12 cellular contexts compared by ENCODE assay signal in the genomic region with DNA sequence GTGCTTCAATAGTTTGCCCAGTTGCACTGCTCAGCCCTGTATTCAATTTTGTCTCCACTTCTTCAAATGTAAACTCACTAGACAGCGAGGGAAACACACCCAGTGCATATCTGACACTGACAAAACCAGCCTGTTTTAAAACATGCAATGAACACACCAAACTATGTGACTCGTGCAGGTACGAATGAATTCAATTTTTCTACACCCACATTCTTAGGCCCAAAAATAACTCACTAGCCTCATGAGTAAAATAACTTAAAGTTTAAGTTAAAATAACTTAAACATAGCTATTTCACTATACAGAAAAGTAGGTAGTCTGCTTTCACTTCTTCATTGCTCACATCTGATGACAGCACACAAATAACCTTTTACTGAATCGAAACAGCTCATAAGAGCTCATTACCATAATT.
DNase-seq lines count a peak whose midpoint lies in the region; ATAC-seq lines count a peak whose summit lies in the region.
"Had no signal": no experiment of that assay in that cellular context is flagged by ENCODE, and none has a peak within 500 bp of the region (broad histone marks: within the 10 kb centered on the region; RNA-seq: fewer than 3 reads in every experiment).

No MANE protein-coding gene starts in this region.

- H3K4me3 Mint-ChIP-seq in stimulated activated memory B cell treated with anti-CD40 and anti-IgM and Interleukin-4, amounts not matched to agents 10 μg/mL and 1 μg/mL and 100 μg/mL, for 72 hours, result no peak overlapping the region
- H3K4me3 Mint-ChIP-seq: naive thymus-derived CD4-positive, alpha-beta T cell had no signal

- peaks cover 31% of the 10 kb centered on the region for H3K36me3 Mint-ChIP-seq in stimulated activated memory B cell treated with anti-CD40 and anti-IgM and Interleukin-4, amounts not matched to agents 10 μg/mL and 1 μg/mL and 100 μg/mL, for 72 hours

- no peaks in the 10 kb centered on the region for H3K27me3 Mint-ChIP-seq in stimulated activated memory B cell treated with anti-CD40 and anti-IgM and Interleukin-4, amounts not matched to agents 10 μg/mL and 1 μg/mL and 100 μg/mL, for 72 hours
- H3K27me3 Mint-ChIP-seq: naive thymus-derived CD4-positive, alpha-beta T cell had no signal

- ATAC-seq in GM18909 (IDR thresholded peaks at IDR 0.05; ENCODE audit: poor library complexity, unreplicated experiment) (peak; percentile 67), GM21723 (IDR thresholded peaks at IDR 0.05; ENCODE audit: unreplicated experiment) (peak; percentile 90), HG03196 (IDR thresholded peaks at IDR 0.05; ENCODE audit: unreplicated experiment) (peak; percentile 57)
- ATAC-seq in stimulated activated memory B cell treated with anti-CD40 and anti-IgM and Interleukin-4, amounts not matched to agents 10 μg/mL and 1 μg/mL and 100 μg/mL, for 72 hours, result peak; percentile 83
- ATAC-seq: naive thymus-derived CD4-positive, alpha-beta T cell; Right ventricle myocardium inferior had no signal

- DNase-seq in globus pallidus (ENCODE audit: low spot score) (no peak), KG1 (lab: John Stamatoyannopoulos, UW) (no peak)
- DNase-seq in activated naive CD4-positive, alpha-beta T cell treated with anti-CD3 and anti-CD28 coated beads, Interleukin-2, amount 50 U/mL, for 16 hours, result no peak
- DNase-seq: naive thymus-derived CD4-positive, alpha-beta T cell; NCI-H1048; sigmoid colon; WERI-Rb-1 had no signal

- H3K9me3 Mint-ChIP-seq in stimulated activated memory B cell treated with anti-CD40 and anti-IgM and Interleukin-4, amounts not matched to agents 10 μg/mL and 1 μg/mL and 100 μg/mL, for 72 hours, result no peaks in the 10 kb centered on the region
- H3K9me3 Mint-ChIP-seq: naive thymus-derived CD4-positive, alpha-beta T cell had no signal

- H3K4me1 Mint-ChIP-seq in stimulated activated memory B cell treated with anti-CD40 and anti-IgM and Interleukin-4, amounts not matched to agents 10 μg/mL and 1 μg/mL and 100 μg/mL, for 72 hours, result peaks cover 38% of the 10 kb centered on the region

- H3K27ac Mint-ChIP-seq in stimulated activated memory B cell treated with anti-CD40 and anti-IgM and Interleukin-4, amounts not matched to agents 10 μg/mL and 1 μg/mL and 100 μg/mL, for 72 hours, result peak overlapping the region; percentile 81
- H3K27ac Mint-ChIP-seq: naive thymus-derived CD4-positive, alpha-beta T cell had no signal
